Comparison of ENCODE assay signal across 8 cellular contexts in genomic region chr1:36366091-36366661, GRCh38. TPM values are rescaled to one million over a fixed set of nuclear protein-coding genes. Genes with fewer than 3 reads are reported as not detected.
DNase-seq lines count a peak whose midpoint lies in the region; ATAC-seq and TF ChIP-seq lines count a peak whose summit lies in the region.

No MANE protein-coding gene starts in this region.

- H3K27ac Mint-ChIP-seq in activated T-helper 17 cell treated with anti-CD3 and anti-CD28 coated beads, Interleukin-2, amount 50 U/mL, for 72 hours = peak overlapping the region; percentile 91

- intact Hi-C loops in A673 (cut with micrococcal nuclease; ENCODE audit: unreplicated experiment) = loop anchor here (1.0 kb wide), 1 partner anchor 217 kb away; the partner anchor contains the start of gene TRAPPC3
- intact Hi-C loops in heart right ventricle (cut with DNase I) = loop anchor here in 5 of 10 donors (5.0 to 10.0 kb wide), 4 partner anchors 39 to 61 kb away; partner anchors contain the start of genes SH3D21 (in 3 of the 5) and EVA1B (in 1 of the 5)
- intact Hi-C loops in gastrocnemius medialis (cut with DNase I; ENCODE audit: low total_unique reads) = no loop called here

- no TSS peak for BruUV-seq in A673 (replicated peaks; lab: Mats Ljungman, UMichigan)

- H3K27me3 ChIP-seq in A673 (replicated peaks; ENCODE audit: insufficient read depth, low read depth, low read length, poor library complexity) (no peaks in the 10 kb centered on the region), heart right ventricle (no peaks in the 10 kb centered on the region), gastrocnemius medialis (no peaks in the 10 kb centered on the region)

- peaks cover 24% of the 10 kb centered on the region for H3K4me1 ChIP-seq in A673 (ENCODE audit: insufficient read depth, low read length, poor library complexity, severe bottlenecking)
- peaks cover 11 to 61% (median 35%) of the 10 kb centered on the region in 9 donors for H3K4me1 ChIP-seq in heart right ventricle
- H3K4me1 ChIP-seq in gastrocnemius medialis = peaks cover 20 to 37% of the 10 kb centered on the region in 2 donors

- no peaks in the 10 kb centered on the region for H3K27me3 Mint-ChIP-seq in activated T-helper 17 cell treated with anti-CD3 and anti-CD28 coated beads, Interleukin-2, amount 50 U/mL, for 72 hours

- DNase-seq in A673 (ENCODE audit: low spot score) (peak; percentile 92), NCI-H2171 (lab: John Stamatoyannopoulos, UW) (peak; percentile 99), heart right ventricle (peak in 1 of 2 donors; percentile 72), gastrocnemius medialis (no peak), H4 (ENCODE audit: low spot score) (no peak), SIG-M5 treated with dmso at 0.1 percent for 504 hours (lab: John Stamatoyannopoulos, UW; ENCODE audit: unreplicated experiment) (no peak)

- TF ChIP-seq CTCF in A673 (conservative IDR thresholded peaks at IDR 0.05; ENCODE audit: low read depth, low read length) = no peak; the same call in 1 of the 2 replicates
- peak in 2 of 9 donors; percentile 7 to 28 for TF ChIP-seq CTCF in heart right ventricle (IDR thresholded peaks at IDR 0.05)
- TF ChIP-seq CTCF in gastrocnemius medialis (IDR thresholded peaks at IDR 0.05 in 4 of 5, conservative IDR thresholded peaks at IDR 0.05 in 1 of 5) = no peak

- H3K9me3 Mint-ChIP-seq in activated T-helper 17 cell treated with anti-CD3 and anti-CD28 coated beads, Interleukin-2, amount 50 U/mL, for 72 hours = no peaks in the 10 kb centered on the region

- TF ChIP-seq POLR2A in gastrocnemius medialis (IDR thresholded peaks at IDR 0.05) = no peak

- peaks cover 26% of the 10 kb centered on the region for H3K36me3 ChIP-seq in A673 (ENCODE audit: insufficient read depth, low read length, poor library complexity, severe bottlenecking)
- peaks cover 0 to 47% (median 0%) of the 10 kb centered on the region in 9 donors for H3K36me3 ChIP-seq in heart right ventricle
- H3K36me3 ChIP-seq in gastrocnemius medialis = peaks cover 0 to 19% of the 10 kb centered on the region in 2 donors

- no peaks in the 10 kb centered on the region for H3K9me3 ChIP-seq in A673 (ENCODE audit: low read depth, low read length, poor library complexity, severe bottlenecking)
- H3K9me3 ChIP-seq in heart right ventricle = no peaks in the 10 kb centered on the region
- H3K9me3 ChIP-seq in gastrocnemius medialis = no peaks in the 10 kb centered on the region

- peak overlapping the region; percentile 71 for H3K4me3 Mint-ChIP-seq in activated T-helper 17 cell treated with anti-CD3 and anti-CD28 coated beads, Interleukin-2, amount 50 U/mL, for 72 hours

- in situ Hi-C loops in gastrocnemius medialis (cut with MboI; ENCODE audit: low sequenced_read_pairs in 4 of 4) = no loop called here

- peaks cover 37% of the 10 kb centered on the region for H3K36me3 Mint-ChIP-seq in activated T-helper 17 cell treated with anti-CD3 and anti-CD28 coated beads, Interleukin-2, amount 50 U/mL, for 72 hours (ENCODE audit: low read depth)

- H3K4me1 Mint-ChIP-seq in activated T-helper 17 cell treated with anti-CD3 and anti-CD28 coated beads, Interleukin-2, amount 50 U/mL, for 72 hours = peaks cover 14% of the 10 kb centered on the region

- WGBS in heart right ventricle, 2 donors = 45 to 54% methylated on average over 18 of the region's 18 CpGs

- no peak overlapping the region for H3K4me3 ChIP-seq in A673 (ENCODE audit: low read depth, low read length, poor library complexity, severe bottlenecking)
- no peak overlapping the region for H3K4me3 ChIP-seq in heart right ventricle
- no peak overlapping the region for H3K4me3 ChIP-seq in gastrocnemius medialis

- H3K27ac ChIP-seq in A673 (ENCODE audit: low read depth, low read length, poor library complexity, severe bottlenecking) (peak overlapping the region; percentile 62), heart right ventricle (peak overlapping the region in 9 of 10 donors; percentile 51 to 83 (median 68)), gastrocnemius medialis (peak overlapping the region; percentile 21 to 62 (median 33))

- CTCF ChIA-PET in A673 (lab: Charles Lee) = interaction anchor here (0.8 to 1.2 kb wide), 4 partner anchors 8 to 217 kb away, joined by 3 read pairs; partner anchors contain the start of gene TRAPPC3

- ATAC-seq in activated T-helper 17 cell treated with anti-CD3 and anti-CD28 coated beads, Interleukin-2, amount 50 U/mL, for 72 hours (replicated peaks) = peak; percentile 80
- peak; percentile 43 to 75 (median 68) for ATAC-seq in heart right ventricle
- ATAC-seq in gastrocnemius medialis = no peak
- ATAC-seq in HG03175 (IDR thresholded peaks at IDR 0.05; ENCODE audit: unreplicated experiment) = no peak

- POLR2A ChIA-PET in A673 (lab: Charles Lee; ENCODE audit: low non-redundant PET) = interaction anchor here (0.6 kb wide), 1 partner anchor 85 kb away, joined by 10 read pairs; no protein-coding TSS in a partner anchor

RNA-seq across cellular contexts. Expression of gene STK40, which starts 19.5 kb away (rescaled TPM):
- 93.2 and 109 TPM in 2 replicates for total RNA-seq in A673 (2021)
- total RNA-seq in activated T-helper 17 cell treated with anti-CD3 and anti-CD28 coated beads, Interleukin-2, amount 50 U/mL, for 72 hours = 10 to 100 TPM; 44.1 to 56.8 TPM
- total RNA-seq in heart right ventricle = 10 to 100 TPM; 45.2 to 81.6 (median 60.8) TPM
- polyA plus RNA-seq in heart right ventricle = 10 to 100 TPM; 15.5 to 29.3 TPM
- 100 to 1,000 TPM; 109 to 263 (median 211) TPM for total RNA-seq in gastrocnemius medialis
- 25.1 and 25.3 TPM in 2 replicates for total RNA-seq in H4 (2014; rRNA removed; shearing (Covaris generic))

RNA-seq across cellular contexts. Expression of gene LSM10, which starts 31.5 kb away (rescaled TPM):
- total RNA-seq in A673 (2021) = 60.7 and 68.0 TPM in 2 replicates
- total RNA-seq in activated T-helper 17 cell treated with anti-CD3 and anti-CD28 coated beads, Interleukin-2, amount 50 U/mL, for 72 hours = 10 to 100 TPM; 24.6 to 59.6 TPM
- 10 to 100 TPM; 35.2 to 69.6 (median 44.7) TPM for total RNA-seq in heart right ventricle
- 10 to 100 TPM; 78.4 to 82.6 TPM for polyA plus RNA-seq in heart right ventricle
- total RNA-seq in gastrocnemius medialis = 100 to 1,000 TPM in 2 of 4 donors, 10 to 100 TPM in 2; 56.9 to 129 (median 103) TPM
- 3.1 and 7.1 TPM in 2 replicates for total RNA-seq in H4 (2014; rRNA removed; shearing (Covaris generic))

RNA-seq across cellular contexts. Expression of gene EVA1B, which starts 42.7 kb away (rescaled TPM):
- total RNA-seq in A673 (2021) = 6.2 and 8.4 TPM in 2 replicates
- 1 to 10 TPM; 2.5 to 5.6 TPM for total RNA-seq in activated T-helper 17 cell treated with anti-CD3 and anti-CD28 coated beads, Interleukin-2, amount 50 U/mL, for 72 hours
- 10 to 100 TPM in 3 of 10 donors, 1 to 10 TPM in 7; 4.6 to 16.0 (median 6.8) TPM for total RNA-seq in heart right ventricle
- polyA plus RNA-seq in heart right ventricle = 10 to 100 TPM; 25.2 to 38.9 TPM
- 10 to 100 TPM; 10.0 to 19.9 (median 14.8) TPM for total RNA-seq in gastrocnemius medialis
- 2.5 and 4.2 TPM in 2 replicates for total RNA-seq in H4 (2014; rRNA removed; shearing (Covaris generic))

Comparison
In these comparisons a context has a peak if more than half of its experiments do, and no peak if none do; other contexts are left out.
1. DNase-seq: peak in A673 (single experiment) and NCI-H2171 (single experiment); none in gastrocnemius medialis (0 of 2), H4 (single experiment) and SIG-M5 treated with dmso at 0.1 percent for 504 hours (single experiment).
2. ATAC-seq: peak in activated T-helper 17 cell treated with anti-CD3 and anti-CD28 coated beads, Interleukin-2, amount 50 U/mL, for 72 hours (single experiment) and heart right ventricle (8 of 8); none in gastrocnemius medialis (0 of 2) and HG03175 (single experiment).
3. Peak in every context shown above with its lines, with median percentiles within 50 percentile points of each other: H3K27ac ChIP-seq.